17 cellular contexts compared by ENCODE assay signal in genomic region chr4:119184128-119184527, GRCh38. TPM values are rescaled to one million over a fixed set of nuclear protein-coding genes. Genes with fewer than 3 reads are reported as not detected.
DNase-seq lines count a peak whose midpoint lies in the region; ATAC-seq and TF ChIP-seq lines count a peak whose summit lies in the region.
"Had no signal": no experiment of that assay in that cellular context is flagged by ENCODE, and none has a peak within 500 bp of the region (broad histone marks: within the 10 kb centered on the region; RNA-seq: fewer than 3 reads in every experiment).

No MANE protein-coding gene starts in this region.

- peak overlapping the region; percentile 66 for H3K27ac Mint-ChIP-seq in Calu3 (ENCODE audit: unreplicated experiment)
- no peak overlapping the region for H3K27ac Mint-ChIP-seq in MCF 10A (ENCODE audit: low read depth, unreplicated experiment)
- H3K27ac Mint-ChIP-seq: CD4-positive, CD25-positive, alpha-beta regulatory T cell had no signal

- intact Hi-C loops in Calu3 (cut with micrococcal nuclease; ENCODE audit: unreplicated experiment) = no loop called here
- intact Hi-C loops in MCF 10A (cut with micrococcal nuclease) = no loop called here

- DNase-seq in Calu3 (peak; percentile 30), MCF 10A (ENCODE audit: unreplicated experiment) (peak; percentile 2), epithelial cell of esophagus (ENCODE audit: low read depth) (peak; percentile 4), T1000 (lab: John Stamatoyannopoulos, UW) (no peak), inferior parietal cortex (ENCODE audit: extremely low spot score) (no peak)
- DNase-seq: ACHN; BE2C; C1 segment of cervical spinal cord; CD4-positive, CD25-positive, alpha-beta regulatory T cell; CD8-positive, alpha-beta memory T cell; COR-L47; GM23248 had no signal

- BruUV-seq in Calu3 (replicated peaks; lab: Mats Ljungman, UMichigan) (no TSS peak), MCF 10A (replicated peaks; lab: Mats Ljungman, UMichigan) (no TSS peak)

- H3K9me3 Mint-ChIP-seq in Calu3 (ENCODE audit: low read depth, unreplicated experiment) = no peaks in the 10 kb centered on the region
- no peaks in the 10 kb centered on the region for H3K9me3 Mint-ChIP-seq in MCF 10A (ENCODE audit: unreplicated experiment)
- H3K9me3 Mint-ChIP-seq: CD4-positive, CD25-positive, alpha-beta regulatory T cell; CD8-positive, alpha-beta memory T cell had no signal

- CTCF ChIA-PET in Calu3 (lab: Charles Lee) = interaction anchor here (0.7 kb wide), 1 partner anchor 181 kb away, joined by 3 read pairs; no protein-coding TSS in a partner anchor
- CTCF ChIA-PET in MCF 10A (lab: Yijun Ruan, JAX) = no interaction called here

- ATAC-seq in HG03565 (IDR thresholded peaks at IDR 0.05; ENCODE audit: unreplicated experiment) = no peak

- no peaks in the 10 kb centered on the region for H3K36me3 ChIP-seq in mucosa of rectum (ENCODE audit: control insufficient read depth in 2 of 2, insufficient read depth in 2 of 2, low read length in 2 of 2)
- H3K36me3 ChIP-seq: BE2C, HAP-1 had no signal

- H3K36me3 Mint-ChIP-seq in Calu3 (ENCODE audit: insufficient read depth, unreplicated experiment) = no peaks in the 10 kb centered on the region
- no peaks in the 10 kb centered on the region for H3K36me3 Mint-ChIP-seq in MCF 10A (ENCODE audit: insufficient read depth, unreplicated experiment)
- H3K36me3 Mint-ChIP-seq: CD4-positive, CD25-positive, alpha-beta regulatory T cell; CD8-positive, alpha-beta memory T cell had no signal

- H3K4me1 Mint-ChIP-seq in Calu3 (ENCODE audit: low read depth, unreplicated experiment) (peaks cover 27% of the 10 kb centered on the region), MCF 10A (ENCODE audit: insufficient read depth, unreplicated experiment) (no peaks in the 10 kb centered on the region)
- H3K4me1 Mint-ChIP-seq: CD4-positive, CD25-positive, alpha-beta regulatory T cell; CD8-positive, alpha-beta memory T cell had no signal

- H3K9ac ChIP-seq in mucosa of rectum (ENCODE audit: low read depth in 1 of 2, low read length in 2 of 2) = no peak overlapping the region
- H3K9ac ChIP-seq: GM23248 had no signal

- no peaks in the 10 kb centered on the region for H3K27me3 Mint-ChIP-seq in Calu3 (ENCODE audit: unreplicated experiment)
- H3K27me3 Mint-ChIP-seq in MCF 10A (ENCODE audit: insufficient read depth, unreplicated experiment) = no peaks in the 10 kb centered on the region

- no peaks in the 10 kb centered on the region for H3K9me3 ChIP-seq in mucosa of rectum (ENCODE audit: control insufficient read depth in 2 of 2, low read length in 2 of 2)
- H3K9me3 ChIP-seq: BE2C, HAP-1 had no signal

- TF ChIP-seq CTCF in Calu3 (IDR thresholded peaks at IDR 0.05; ENCODE audit: unreplicated experiment) (no peak), MCF 10A (IDR thresholded peaks at IDR 0.05; ENCODE audit: unreplicated experiment) (no peak), epithelial cell of esophagus (IDR thresholded peaks at IDR 0.05; ENCODE audit: insufficient read depth, low read depth, low read length, missing control alignments) (no peak)

- H3K4me1 ChIP-seq in mucosa of rectum (ENCODE audit: control insufficient read depth in 2 of 2, insufficient read depth in 2 of 2, low read length in 2 of 2) = peaks cover 0 to 3% of the 10 kb centered on the region in 2 donors
- H3K4me1 ChIP-seq: BE2C had no signal

- no peaks in the 10 kb centered on the region for H3K27me3 ChIP-seq in mucosa of rectum (ENCODE audit: control insufficient read depth in 2 of 2, insufficient read depth in 2 of 2, low read length in 2 of 2)
- H3K27me3 ChIP-seq: BE2C had no signal

- H3K27ac ChIP-seq in mucosa of rectum (ENCODE audit: low read depth in 2 of 2, low read length in 2 of 2) = peak overlapping the region; percentile 60
- H3K27ac ChIP-seq: GM23248 had no signal

- POLR2A ChIA-PET in MCF 10A (lab: Yijun Ruan, JAX) = interaction anchor here (1.0 kb wide), 1 partner anchor 28 kb away, joined by 5 read pairs; the partner anchor contains the start of gene USP53

- H3K4me3 ChIP-seq in epithelial cell of esophagus (ENCODE audit: low read length) = no peak overlapping the region
- H3K4me3 ChIP-seq in mucosa of rectum (ENCODE audit: low read length in 2 of 2) = no peak overlapping the region
- H3K4me3 ChIP-seq: GM23248, HAP-1 had no signal

- H3K4me3 Mint-ChIP-seq in Calu3 (ENCODE audit: low read depth, unreplicated experiment) = no peak overlapping the region
- no peak overlapping the region for H3K4me3 Mint-ChIP-seq in MCF 10A (ENCODE audit: unreplicated experiment)
- H3K4me3 Mint-ChIP-seq: CD4-positive, CD25-positive, alpha-beta regulatory T cell; CD8-positive, alpha-beta memory T cell had no signal

RNA-seq across cellular contexts. Expression of gene USP53, which starts 28.4 kb away (rescaled TPM):
- 29.2 and 31.0 TPM in 2 replicates for total RNA-seq in Calu3 (2022)
- total RNA-seq in MCF 10A (2022) = 47.4 and 68.0 TPM in 2 replicates

RNA-seq across cellular contexts. Expression of gene MYOZ2, which starts 48.5 kb away (rescaled TPM):
- not detected in 2 replicates for total RNA-seq in Calu3 (2022)
- not detected in 2 replicates for total RNA-seq in MCF 10A (2022)
- total RNA-seq: CD4-positive, CD25-positive, alpha-beta regulatory T cell; CD8-positive, alpha-beta memory T cell; H4; HT-29 had no signal

Comparison
In these comparisons a context has a peak if more than half of its experiments do, and no peak if none do; other contexts are left out.
1. DNase-seq: peak in Calu3 (single experiment), MCF 10A (single experiment) and epithelial cell of esophagus (single experiment); none in T1000 (single experiment) and inferior parietal cortex (single experiment).